8 cellular contexts compared by ENCODE assay signal in the genomic region with DNA sequence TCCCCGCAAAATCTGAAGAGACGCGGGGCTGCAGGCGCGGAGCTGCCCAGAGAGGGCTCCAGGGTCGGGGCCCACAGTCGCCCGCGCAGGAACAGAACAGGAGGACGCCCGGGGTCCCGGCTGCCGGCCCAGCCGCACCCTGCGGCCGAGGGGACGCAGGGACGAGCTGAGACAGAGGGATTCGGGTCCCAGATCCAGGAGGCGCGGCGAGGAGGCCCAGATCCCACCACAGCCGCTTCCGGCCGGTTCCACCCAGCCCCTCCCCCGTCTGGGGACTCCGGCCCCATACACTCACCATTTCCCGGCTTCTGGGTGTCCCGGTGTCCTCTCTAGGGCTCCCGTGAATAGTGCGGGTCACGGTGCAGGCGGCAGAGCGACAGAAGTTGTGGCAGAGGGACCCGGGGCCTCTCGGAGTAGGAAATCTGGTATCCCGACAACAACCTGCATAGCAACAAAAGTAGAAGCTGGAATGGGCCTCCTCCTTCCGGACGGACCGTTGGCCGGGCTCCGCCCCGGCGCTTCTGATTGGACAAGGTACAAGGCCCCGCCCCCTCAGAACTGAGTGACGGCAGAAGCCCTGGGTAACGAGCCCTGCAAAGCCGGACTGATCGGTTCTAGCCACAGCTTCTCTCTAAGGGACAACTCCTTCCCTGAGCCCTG. TPM values are rescaled to one million over a fixed set of nuclear protein-coding genes. Genes with fewer than 3 reads are reported as not detected.
DNase-seq lines count a peak whose midpoint lies in the region; ATAC-seq, FAIRE-seq and TF ChIP-seq lines count a peak whose summit lies in the region.

TSS of gene ZNF20 (minus strand) at position 466 of the 660 bp plus-strand sequence. CDS start at position 298, 168 bp downstream.

- intact Hi-C loops in activated B cell treated with CpG ODN at 0.5 μM for 24 hours (cut with micrococcal nuclease) = loop anchor here (1.0 to 5.0 kb wide), 7 partner anchors 23 to 440 kb away; partner anchors contain the start of genes ZNF136 and ZNF440
- intact Hi-C loops in spleen (cut with DNase I; ENCODE audit: low total_unique reads) = loop anchor here (2.0 kb wide), 1 partner anchor 81 kb away; no protein-coding TSS in a partner anchor

- no peaks in the 10 kb centered on the region for H3K9me3 Mint-ChIP-seq in activated B cell treated with CpG ODN at 0.5 μM for 24 hours

- peaks cover 33% of the 10 kb centered on the region for H3K4me1 Mint-ChIP-seq in activated B cell treated with CpG ODN at 0.5 μM for 24 hours

- peaks cover 20% of the 10 kb centered on the region for H3K36me3 Mint-ChIP-seq in activated B cell treated with CpG ODN at 0.5 μM for 24 hours (ENCODE audit: low read depth)

- 0 to 1% (median 0%) methylated on average over 20 to 49 of the region's 49 CpGs for WGBS in spleen, 5 donors

- no peaks in the 10 kb centered on the region for H3K27me3 ChIP-seq in spleen (replicated peaks in 1 of 7)

- H3K9me3 ChIP-seq in spleen = peaks cover 0 to 15% (median 8%) of the 10 kb centered on the region in 8 donors

- CTCF ChIA-PET in activated B cell treated with CpG ODN at 0.5 μM for 24 hours (lab: Charles Lee) = interaction anchor here (0.7 to 3.3 kb wide), 18 partner anchors 10 to 342 kb away, joined by 3 to 48 read pairs (median 4); partner anchors contain the start of genes ZNF491, ZNF700 and ZNF763

- peak; percentile 89 for DNase-seq in A172 (ENCODE audit: low spot score)
- peak; percentile 92 for DNase-seq in NCI-H2227 (lab: John Stamatoyannopoulos, UW; ENCODE audit: unreplicated experiment)
- DNase-seq in activated B cell treated with CpG ODN at 0.5 μM for 24 hours = peak; percentile 85
- peak; percentile 77 for DNase-seq in central memory CD4-positive, alpha-beta T cell
- peak; percentile 98 for DNase-seq in spleen

- peak within 1 kb of the TSS; percentile 83 for H3K27ac Mint-ChIP-seq in activated B cell treated with CpG ODN at 0.5 μM for 24 hours

- H3K27ac ChIP-seq in spleen = peak within 1 kb of the TSS; percentile 42 to 89 (median 82)

- H3K36me3 ChIP-seq in spleen = peaks cover 2 to 39% (median 19%) of the 10 kb centered on the region in 6 donors

- peak within 1 kb of the TSS; percentile 97 for H3K4me3 Mint-ChIP-seq in activated B cell treated with CpG ODN at 0.5 μM for 24 hours

- POLR2A ChIA-PET in activated B cell treated with CpG ODN at 0.5 μM for 24 hours (lab: Charles Lee) = interaction anchor here (0.6 to 2.6 kb wide), 16 partner anchors 9 to 342 kb away, joined by 3 to 31 read pairs (median 8); partner anchors contain the start of genes ZNF136, ZNF433, ZNF442 and ZNF491

- H3K4me1 ChIP-seq in spleen = peaks cover 19 to 43% (median 26%) of the 10 kb centered on the region in 6 donors

- no peaks in the 10 kb centered on the region for H3K27me3 Mint-ChIP-seq in activated B cell treated with CpG ODN at 0.5 μM for 24 hours

- peak within 1 kb of the TSS; percentile 87 to 98 (median 92) for H3K4me3 ChIP-seq in spleen

- no peak for TF ChIP-seq POLR2A in spleen (IDR thresholded peaks at IDR 0.05)

- ATAC-seq in GM18867 (IDR thresholded peaks at IDR 0.05; ENCODE audit: unreplicated experiment) = peak; percentile 90
- peak; percentile 92 for ATAC-seq in HG03097 (IDR thresholded peaks at IDR 0.05; ENCODE audit: low FRiP score, unreplicated experiment)
- peak; percentile 96 for ATAC-seq in activated B cell treated with CpG ODN at 0.5 μM for 24 hours (ENCODE audit: low read depth)

- no peak for TF ChIP-seq CTCF in activated B cell treated with CpG ODN at 0.5 μM for 24 hours (IDR thresholded peaks at IDR 0.05)
- TF ChIP-seq CTCF in spleen (IDR thresholded peaks at IDR 0.05 in 8 of 11, conservative IDR thresholded peaks at IDR 0.05 in 3 of 11) = peak in 1 of 11 experiments; percentile 42

- FAIRE-seq in islet of Langerhans (lab: Jason Lieb, UNC) = peak; percentile 81

RNA-seq across cellular contexts. Expression of gene ZNF20, which starts in this region (rescaled TPM):
- total RNA-seq in A172 (2014; rRNA removed; shearing (Covaris generic)) = 7.8 and 11.4 TPM in 2 replicates
- 4.2 and 8.5 TPM in 2 replicates for total RNA-seq in activated B cell treated with CpG ODN at 0.5 μM for 24 hours
- 1 to 10 TPM; 3.1 to 5.5 (median 4.1) TPM for total RNA-seq in spleen
- polyA plus RNA-seq in spleen = 1 to 10 TPM; 2.0 to 2.8 (median 2.7) TPM

Comparison
In these comparisons a context has a peak if more than half of its experiments do, and no peak if none do; other contexts are left out.
1. Peak in every context shown above with its lines: DNase-seq, ATAC-seq, H3K4me3 ChIP-seq and H3K27ac ChIP-seq.